In the genomic region with DNA sequence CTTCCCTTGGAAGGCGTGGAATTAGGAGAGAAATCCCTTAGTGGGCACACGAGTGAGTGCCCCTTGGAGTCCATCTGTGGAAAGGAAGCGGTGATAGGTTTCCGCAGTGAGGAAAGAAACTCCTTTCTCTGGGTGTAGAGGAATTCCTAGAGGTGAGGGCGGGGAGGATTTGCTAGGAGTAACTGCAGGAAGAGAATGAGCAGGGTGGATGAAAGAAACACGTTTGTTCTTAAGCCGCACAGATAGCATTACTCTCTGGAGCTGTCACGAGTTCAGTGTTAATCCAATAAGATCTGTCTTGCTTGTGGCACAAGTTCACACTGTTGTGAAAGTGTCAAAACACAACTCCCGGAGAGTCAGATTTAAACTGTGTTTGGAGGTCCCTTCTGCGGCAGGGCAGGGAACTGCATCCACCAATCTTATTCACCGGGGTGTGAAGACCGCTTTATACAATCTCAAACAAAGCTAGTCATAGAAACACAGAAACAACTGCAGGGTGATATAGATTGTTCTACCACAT, we compare ENCODE assay signal across 9 cellular contexts. TPM values are rescaled to one million over a fixed set of nuclear protein-coding genes. Genes with fewer than 3 reads are reported as not detected.
DNase-seq lines count a peak whose midpoint lies in the region; ATAC-seq and TF ChIP-seq lines count a peak whose summit lies in the region.
"Had no signal": no experiment of that assay in that cellular context is flagged by ENCODE, and none has a peak within 500 bp of the region (broad histone marks: within the 10 kb centered on the region; RNA-seq: fewer than 3 reads in every experiment).

No MANE protein-coding gene starts in this region.

- H3K4me1 ChIP-seq in colonic mucosa (no peaks in the 10 kb centered on the region), left lung (peaks cover 5 to 24% of the 10 kb centered on the region in 2 donors)
- H3K4me1 ChIP-seq: BLaER1 had no signal

- peak overlapping the region; percentile 24 for H3K27ac ChIP-seq in colonic mucosa
- peak overlapping the region; percentile 72 to 83 for H3K27ac ChIP-seq in left lung
- H3K27ac ChIP-seq: BLaER1 had no signal

- H3K27me3 ChIP-seq in colonic mucosa (peaks cover 16% of the 10 kb centered on the region), left lung (peaks cover 13 to 45% of the 10 kb centered on the region in 2 donors)
- H3K27me3 ChIP-seq: BLaER1 had no signal

- H3K4me3 ChIP-seq in colonic mucosa: peak overlapping the region; percentile 52
- peak overlapping the region; percentile 35 to 55 for H3K4me3 ChIP-seq in left lung

- intact Hi-C loops in colonic mucosa (cut with DNase I) (no loop called here), left lung (cut with DNase I) (no loop called here)

- H3K9me3 ChIP-seq in colonic mucosa: no peaks in the 10 kb centered on the region
- H3K9me3 ChIP-seq in left lung: no peaks in the 10 kb centered on the region

- peak; percentile 37 for TF ChIP-seq CTCF in colonic mucosa (IDR thresholded peaks at IDR 0.05)
- peak; percentile 51 to 65 for TF ChIP-seq CTCF in left lung (IDR thresholded peaks at IDR 0.05)

- no peaks in the 10 kb centered on the region for H3K36me3 ChIP-seq in colonic mucosa
- H3K36me3 ChIP-seq in left lung: no peaks in the 10 kb centered on the region
- H3K36me3 ChIP-seq: BLaER1 had no signal

- ATAC-seq in HG02759 (IDR thresholded peaks at IDR 0.05; ENCODE audit: unreplicated experiment): peak; percentile 72
- peak; percentile 85 for ATAC-seq in left lung
- ATAC-seq in stimulated activated naive CD8-positive, alpha-beta T cell treated with anti-CD3 and anti-CD28 coated beads, Interleukin-15, Interleukin-2, amounts not matched to agents 100 U/mL and 50 U/mL, for 24 hours: peak; percentile 82

- DNase-seq in activated CD4-positive, alpha-beta T cell treated with anti-CD3 and anti-CD28 coated beads for 48 hours: peak; percentile 69
- no peak for DNase-seq in activated CD4-positive, alpha-beta T cell treated with anti-CD3 and anti-CD28 coated beads for 4 hours
- peak; percentile 94 for DNase-seq in NCI-H82 (lab: John Stamatoyannopoulos, UW)
- DNase-seq in colonic mucosa: peak; percentile 63
- no peak for DNase-seq in left lung
- peak; percentile 30 for DNase-seq in stimulated activated naive CD8-positive, alpha-beta T cell treated with anti-CD3 and anti-CD28 coated beads, Interleukin-15, Interleukin-2, amounts not matched to agents 100 U/mL and 50 U/mL, for 24 hours
- no peak for DNase-seq in NCI-H2081 (lab: John Stamatoyannopoulos, UW)

- peak overlapping the region in 1 of 2 donors; percentile 72 for H3K9ac ChIP-seq in colonic mucosa (ENCODE audit: low read depth in 2 of 2, low read length in 2 of 2)
- H3K9ac ChIP-seq: BLaER1 had no signal

RNA-seq across cellular contexts. Expression of a gene that starts 1.2 kb away (rescaled TPM):
- total RNA-seq in colonic mucosa: 1 to 10 TPM in 1 of 2 donors, under 1 TPM in 1; 0.57 to 1.9 TPM
- 1 to 10 TPM; 2.8 to 5.7 TPM for total RNA-seq in left lung

Comparison
In these comparisons a context has a peak if more than half of its experiments do, and no peak if none do; other contexts are left out.
1. DNase-seq: peak in activated CD4-positive, alpha-beta T cell treated with anti-CD3 and anti-CD28 coated beads for 48 hours (single experiment), NCI-H82 (single experiment), colonic mucosa (single experiment) and stimulated activated naive CD8-positive, alpha-beta T cell treated with anti-CD3 and anti-CD28 coated beads, Interleukin-15, Interleukin-2, amounts not matched to agents 100 U/mL and 50 U/mL, for 24 hours (single experiment); none in activated CD4-positive, alpha-beta T cell treated with anti-CD3 and anti-CD28 coated beads for 4 hours (0 of 2), left lung (0 of 2) and NCI-H2081 (0 of 2).
2. Peak in every context shown above with its lines, with median percentiles within 50 percentile points of each other: ATAC-seq.